ENCODE assay signal across 20 cellular contexts in genomic region chr1:51738681-51739080, GRCh38.
A peak's percentile ranks its signal among the peaks of the same experiment; 100 is the strongest.
DNase-seq lines count a peak whose midpoint lies in the region; ATAC-seq and TF ChIP-seq lines count a peak whose summit lies in the region.
"Had no signal": no experiment of that assay in that cellular context is flagged by ENCODE, and none has a peak within 500 bp of the region (broad histone marks: within the 10 kb centered on the region; RNA-seq: fewer than 3 reads in every experiment).

No MANE protein-coding gene starts in this region.

- H3K4me1 ChIP-seq in PC-3 (ENCODE audit: insufficient read depth, low read length) (peaks cover 32% of the 10 kb centered on the region), tibial artery (peaks cover 0 to 76% (median 32%) of the 10 kb centered on the region in 4 donors)

- H3K4me3 ChIP-seq in PC-3 (ENCODE audit: low read length) (no peak overlapping the region), tibial artery (no peak overlapping the region)
- H3K4me3 ChIP-seq: GM23248, Peyer's patch had no signal

- DNase-seq in activated T-cell treated with anti-CD3 and anti-CD28 coated beads, Interleukin-2, amount 50 U/mL, for 72 hours = no peak
- DNase-seq in activated T-cell treated with anti-CD3 and anti-CD28 coated beads for 4 hours = no peak
- DNase-seq in PC-3 = no peak
- DNase-seq in mesothelial cell of epicardium (ENCODE audit: low spot score in 2 of 2, unreplicated experiment in 2 of 2) = no peak
- DNase-seq in tibial artery = no peak
- DNase-seq in activated CD4-positive, alpha-beta T cell treated with anti-CD3 and anti-CD28 coated beads, Interleukin-2, amount 50 U/mL, for 1 hour = no peak
- DNase-seq: 8988T; CD4-positive, CD25-positive, alpha-beta regulatory T cell; DMS53; GM23248; H9; KG1; MM.1S; NCI-H2029; NCI-H2227 treated with DMSO at 0.1 percent for 48 hours; NCI-H526 treated with DMSO at 0.1 percent for 48 hours; Peyer's patch; SHP77 treated with DMSO at 0.1 percent for 48 hours had no signal

- no peaks in the 10 kb centered on the region for H3K27me3 Mint-ChIP-seq in activated T-cell treated with anti-CD3 and anti-CD28 coated beads, Interleukin-2, amount 50 U/mL, for 72 hours (ENCODE audit: low read depth)
- no peaks in the 10 kb centered on the region for H3K27me3 Mint-ChIP-seq in mesothelial cell of epicardium (ENCODE audit: low read depth)
- H3K27me3 Mint-ChIP-seq: CD4-positive, CD25-positive, alpha-beta regulatory T cell had no signal

- intact Hi-C loops in PC-3 (cut with micrococcal nuclease) = no loop called here
- intact Hi-C loops in tibial artery (cut with DNase I; ENCODE audit: low total_unique reads) = no loop called here

- H4K20me1 ChIP-seq in PC-3 (ENCODE audit: low read length) = no peaks in the 10 kb centered on the region

- ATAC-seq in activated T-cell treated with anti-CD3 and anti-CD28 coated beads, Interleukin-2, amount 50 U/mL, for 72 hours (replicated peaks in 1 of 2) = no peak
- ATAC-seq in PC-3 (no peak), GM19467 (IDR thresholded peaks at IDR 0.05; ENCODE audit: unreplicated experiment) (no peak), GM18517 (IDR thresholded peaks at IDR 0.05; ENCODE audit: unreplicated experiment) (no peak)

- no peaks in the 10 kb centered on the region for H3K9me2 ChIP-seq in PC-3 (replicated peaks; ENCODE audit: low read length)

- peak overlapping the region; percentile 83 for H3K27ac Mint-ChIP-seq in activated T-cell treated with anti-CD3 and anti-CD28 coated beads, Interleukin-2, amount 50 U/mL, for 72 hours
- peak overlapping the region; percentile 35 for H3K27ac Mint-ChIP-seq in mesothelial cell of epicardium
- H3K27ac Mint-ChIP-seq: CD4-positive, CD25-positive, alpha-beta regulatory T cell had no signal

- H3K9ac ChIP-seq in PC-3 (ENCODE audit: low read length) = no peak overlapping the region
- H3K9ac ChIP-seq: GM23248 had no signal

- H3F3A ChIP-seq in PC-3 (ENCODE audit: low read length, unreplicated experiment) = no peaks in the 10 kb centered on the region

- H3K4me3 Mint-ChIP-seq in activated T-cell treated with anti-CD3 and anti-CD28 coated beads, Interleukin-2, amount 50 U/mL, for 72 hours = no peak overlapping the region
- H3K4me3 Mint-ChIP-seq in mesothelial cell of epicardium = no peak overlapping the region
- H3K4me3 Mint-ChIP-seq: CD4-positive, CD25-positive, alpha-beta regulatory T cell; H9 had no signal

- H3K36me3 ChIP-seq in PC-3 (ENCODE audit: low read depth, low read length) (no peaks in the 10 kb centered on the region), tibial artery (no peaks in the 10 kb centered on the region)
- H3K36me3 ChIP-seq: Peyer's patch had no signal

- POLR2A ChIA-PET in PC-3 (lab: Charles Lee; ENCODE audit: unreplicated experiment) = no interaction called here

- no peak overlapping the region for H3K4me2 ChIP-seq in PC-3 (ENCODE audit: low read length)

- H3K9me3 Mint-ChIP-seq in activated T-cell treated with anti-CD3 and anti-CD28 coated beads, Interleukin-2, amount 50 U/mL, for 72 hours = no peaks in the 10 kb centered on the region
- H3K9me3 Mint-ChIP-seq in mesothelial cell of epicardium = no peaks in the 10 kb centered on the region
- H3K9me3 Mint-ChIP-seq: CD4-positive, CD25-positive, alpha-beta regulatory T cell; H9 had no signal

- no peak overlapping the region for H2AFZ ChIP-seq in PC-3 (ENCODE audit: low read length)
- H2AFZ ChIP-seq: GM23248 had no signal

- peaks cover 0 to 3% of the 10 kb centered on the region in 2 donors for H3K36me3 Mint-ChIP-seq in activated T-cell treated with anti-CD3 and anti-CD28 coated beads, Interleukin-2, amount 50 U/mL, for 72 hours (ENCODE audit: insufficient read depth in 2 of 2)
- peaks cover 2% of the 10 kb centered on the region for H3K36me3 Mint-ChIP-seq in mesothelial cell of epicardium

- H3K4me1 Mint-ChIP-seq in activated T-cell treated with anti-CD3 and anti-CD28 coated beads, Interleukin-2, amount 50 U/mL, for 72 hours (ENCODE audit: low read depth) = peaks cover 61% of the 10 kb centered on the region
- peaks cover 67% of the 10 kb centered on the region for H3K4me1 Mint-ChIP-seq in mesothelial cell of epicardium

- H3K9me3 ChIP-seq in PC-3 (ENCODE audit: low read length) = no peaks in the 10 kb centered on the region
- H3K9me3 ChIP-seq in tibial artery = no peaks in the 10 kb centered on the region
- H3K9me3 ChIP-seq: Peyer's patch had no signal

- TF ChIP-seq CTCF in PC-3 (conservative IDR thresholded peaks at IDR 0.05; ENCODE audit: low read depth, low read length) (no peak), mesothelial cell of epicardium (IDR thresholded peaks at IDR 0.05; ENCODE audit: unreplicated experiment) (no peak), tibial artery (IDR thresholded peaks at IDR 0.05) (no peak)

- H3K27me3 ChIP-seq in PC-3 (ENCODE audit: low read length) (no peaks in the 10 kb centered on the region), tibial artery (no peaks in the 10 kb centered on the region)
- H3K27me3 ChIP-seq: Peyer's patch had no signal

- peaks cover 10% of the 10 kb centered on the region for H3K79me2 ChIP-seq in PC-3 (ENCODE audit: low read length)

- CTCF ChIA-PET in PC-3 (lab: Charles Lee) = no interaction called here

- peak overlapping the region; percentile 38; the same call in 1 of the 2 replicates for H3K27ac ChIP-seq in PC-3 (ENCODE audit: low read length)
- H3K27ac ChIP-seq in tibial artery = peak overlapping the region; percentile 86 to 89
- H3K27ac ChIP-seq: GM23248, Peyer's patch had no signal

- BruUV-seq in PC-3 (replicated peaks; lab: Mats Ljungman, UMichigan) = no TSS peak
